Comparison of ENCODE assay signal across 11 cellular contexts in genomic region chr22:17034532-17034931, GRCh38. TPM values are rescaled to one million over a fixed set of nuclear protein-coding genes. Genes with fewer than 3 reads are reported as not detected.
"Had no signal": no experiment of that assay in that cellular context is flagged by ENCODE, and none has a peak within 500 bp of the region (broad histone marks: within the 10 kb centered on the region; RNA-seq: fewer than 3 reads in every experiment).

No MANE protein-coding gene starts in this region.

RNA-seq across cellular contexts. Expression of gene GAB4, which starts 26.5 kb away (rescaled TPM):
- total RNA-seq: activated CD4-positive, alpha-beta memory T cell treated with anti-CD3 and anti-CD28 coated beads, Interleukin-2, amount 10 ng/mL, durations not matched to agents 7 days and 5 days; activated CD4-positive, alpha-beta T cell treated with anti-CD3 and anti-CD28 coated beads for 36 hours; activated CD4-positive, alpha-beta T cell treated with anti-CD3 and anti-CD28 coated beads, Interleukin-2, amount 10 ng/mL, durations not matched to agents 7 days and 5 days; activated CD8-positive, alpha-beta memory T cell treated with anti-CD3 and anti-CD28 coated beads, Interleukin-2, amount 10 ng/mL, durations not matched to agents 7 days and 5 days; activated CD8-positive, alpha-beta T cell treated with anti-CD3 and anti-CD28 coated beads, Interleukin-2, amount 10 ng/mL, durations not matched to agents 7 days and 5 days; activated naive CD8-positive, alpha-beta T cell treated with anti-CD3 and anti-CD28 coated beads, Interleukin-2, amount 10 ng/mL, durations not matched to agents 7 days and 5 days; ascending aorta; bronchial epithelial cell; cardiac muscle cell; chondrocyte had no signal
- polyA plus RNA-seq: adipose tissue, cardiac muscle cell had no signal
